Comparison of ENCODE assay signal across 11 cellular contexts in genomic region chr14:68279777-68280233, GRCh38.
DNase-seq lines count a peak whose midpoint lies in the region; ATAC-seq and TF ChIP-seq lines count a peak whose summit lies in the region.
"Had no signal": no experiment of that assay in that cellular context is flagged by ENCODE, and none has a peak within 500 bp of the region (broad histone marks: within the 10 kb centered on the region; RNA-seq: fewer than 3 reads in every experiment).

No MANE protein-coding gene starts in this region.

- no peaks in the 10 kb centered on the region for H3K79me2 ChIP-seq in GM23338 (replicated peaks; ENCODE audit: insufficient read depth)

- H3K27me3 Mint-ChIP-seq in GM23338 (ENCODE audit: insufficient read depth, low read depth, poor library complexity) (peaks cover 5% of the 10 kb centered on the region), Calu3 (ENCODE audit: unreplicated experiment) (no peaks in the 10 kb centered on the region)

- H3K27me3 ChIP-seq in GM23338 (ENCODE audit: insufficient read depth) = no peaks in the 10 kb centered on the region
- H3K27me3 ChIP-seq: gastrocnemius medialis had no signal

- no peaks in the 10 kb centered on the region for H3F3A ChIP-seq in GM23338 (replicated peaks; ENCODE audit: low read depth)

- DNase-seq in pons (ENCODE audit: low spot score) (peak; percentile 34), GM23338 (ENCODE audit: low spot score) (no peak), Calu3 (no peak), left lobe of liver (ENCODE audit: low spot score) (no peak)
- DNase-seq in activated CD8-positive, alpha-beta memory T cell treated with anti-CD3 and anti-CD28 coated beads for 24 hours = no peak
- DNase-seq: gastrocnemius medialis had no signal

- CTCF ChIA-PET in Calu3 (lab: Charles Lee) = no interaction called here

- H3K4me1 ChIP-seq in GM23338 (ENCODE audit: insufficient read depth) = peaks cover 3% of the 10 kb centered on the region; the same call in 1 of the 2 replicates

- no peak overlapping the region for H3K4me2 ChIP-seq in GM23338

- H3K27ac Mint-ChIP-seq in GM23338 = no peak overlapping the region
- H3K27ac Mint-ChIP-seq in Calu3 (ENCODE audit: unreplicated experiment) = no peak overlapping the region

- H3K9me3 Mint-ChIP-seq in GM23338 (no peaks in the 10 kb centered on the region), Calu3 (ENCODE audit: low read depth, unreplicated experiment) (no peaks in the 10 kb centered on the region)

- no peaks in the 10 kb centered on the region for H4K20me1 ChIP-seq in GM23338 (replicated peaks; ENCODE audit: insufficient read depth)

- intact Hi-C loops in Calu3 (cut with micrococcal nuclease; ENCODE audit: unreplicated experiment) = loop anchor here (2.0 kb wide), 1 partner anchor 27 kb away; no protein-coding TSS in a partner anchor

- no peak overlapping the region for H3K27ac ChIP-seq in GM23338 (ENCODE audit: low read depth)
- H3K27ac ChIP-seq: HL-60 had no signal

- no peak overlapping the region for H3K4me3 ChIP-seq in GM23338
- H3K4me3 ChIP-seq: gastrocnemius medialis, skin epidermis had no signal

- peaks cover 25% of the 10 kb centered on the region for H3K4me1 Mint-ChIP-seq in GM23338
- H3K4me1 Mint-ChIP-seq in Calu3 (ENCODE audit: low read depth, unreplicated experiment) = peaks cover 33% of the 10 kb centered on the region

- H2AFZ ChIP-seq in GM23338 = no peak overlapping the region

- H3K36me3 ChIP-seq in GM23338 (ENCODE audit: insufficient read depth) = no peaks in the 10 kb centered on the region
- H3K36me3 ChIP-seq: gastrocnemius medialis had no signal

- H3K9me2 ChIP-seq in GM23338 (ENCODE audit: insufficient read depth) = 0 out of 2 replicates have a peak, but pooled peaks cover 3% of the 10 kb centered on the region

- H3K4me3 Mint-ChIP-seq in GM23338 (no peak overlapping the region), Calu3 (ENCODE audit: low read depth, unreplicated experiment) (no peak overlapping the region)

- TF ChIP-seq CTCF in GM23338 (conservative IDR thresholded peaks at IDR 0.05; ENCODE audit: low read depth in 2 of 2) = no peak
- TF ChIP-seq CTCF in Calu3 (IDR thresholded peaks at IDR 0.05; ENCODE audit: unreplicated experiment) = no peak

- peak; percentile 29 for ATAC-seq in GM18861 (IDR thresholded peaks at IDR 0.05; ENCODE audit: unreplicated experiment)
- ATAC-seq in GM21723 (IDR thresholded peaks at IDR 0.05; ENCODE audit: unreplicated experiment) = peak; percentile 50
- peak; percentile 26 for ATAC-seq in HG03565 (IDR thresholded peaks at IDR 0.05; ENCODE audit: unreplicated experiment)
- ATAC-seq in GM23338 = no peak
- no peak for ATAC-seq in left lobe of liver
- ATAC-seq: gastrocnemius medialis had no signal

- H3K36me3 Mint-ChIP-seq in GM23338 (ENCODE audit: low read depth) = no peaks in the 10 kb centered on the region
- no peaks in the 10 kb centered on the region for H3K36me3 Mint-ChIP-seq in Calu3 (ENCODE audit: insufficient read depth, unreplicated experiment)

- BruUV-seq in Calu3 (replicated peaks; lab: Mats Ljungman, UMichigan) = no TSS peak

TF ChIP-seq in GM23338, 12 proteins besides CTCF, POLR2A, EP300 and RAD21 (continues in another document):
- no peak for TF ChIP-seq REST (IDR thresholded peaks at IDR 0.05; ENCODE audit: unreplicated experiment)
- no peak for TF ChIP-seq EZH2phosphoT487 (IDR thresholded peaks at IDR 0.05; ENCODE audit: unreplicated experiment)
- TF ChIP-seq POLR2AphosphoS5 (IDR thresholded peaks at IDR 0.05; ENCODE audit: low read depth) = no peak
- TF ChIP-seq NANOG (IDR thresholded peaks at IDR 0.05; ENCODE audit: borderline replicate concordance) = no peak
- no peak for TF ChIP-seq EZH2 (IDR thresholded peaks at IDR 0.05; ENCODE audit: low read depth, unreplicated experiment)
- no peak for TF ChIP-seq ZNF114 (CRISPR knock-in tag; IDR thresholded peaks at IDR 0.05)
- TF ChIP-seq JUNB (IDR thresholded peaks at IDR 0.05; ENCODE audit: unreplicated experiment) = no peak
- TF ChIP-seq ETS1 (IDR thresholded peaks at IDR 0.05) = no peak
- no peak for TF ChIP-seq ZNF331 (CRISPR knock-in tag; IDR thresholded peaks at IDR 0.05; ENCODE audit: low read depth)

Comparison
In these comparisons a context has a peak if more than half of its experiments do, and no peak if none do; other contexts are left out.
1. ATAC-seq: peak in GM18861 (single experiment), GM21723 (single experiment) and HG03565 (single experiment); none in GM23338 (single experiment) and left lobe of liver (single experiment).